ENCODE assay signal across 9 cellular contexts in genomic region chr2:54599914-54600313, GRCh38.
DNase-seq lines count a peak whose midpoint lies in the region; ATAC-seq lines count a peak whose summit lies in the region.
"Had no signal": no experiment of that assay in that cellular context is flagged by ENCODE, and none has a peak within 500 bp of the region (broad histone marks: within the 10 kb centered on the region; RNA-seq: fewer than 3 reads in every experiment).

No MANE protein-coding gene starts in this region.

- peak overlapping the region; percentile 99 for H3K27ac Mint-ChIP-seq in activated naive CD8-positive, alpha-beta T cell
- peak overlapping the region; percentile 61 to 77 for H3K27ac Mint-ChIP-seq in stimulated activated naive CD8-positive, alpha-beta T cell treated with anti-CD3 and anti-CD28 coated beads, Interleukin-15, amount 100 ng/mL, for 72 hours

- DNase-seq in HT1080 (ENCODE audit: low read depth) (peak; percentile 59), islet precursor cell (peak; percentile 37), NCI-H1105 (lab: John Stamatoyannopoulos, UW) (no peak)
- peak in 1 of 2 donors; percentile 38 for DNase-seq in stimulated activated naive CD8-positive, alpha-beta T cell treated with anti-CD3 and anti-CD28 coated beads, Interleukin-15, amount 100 ng/mL, for 72 hours
- DNase-seq: NCI-H510A had no signal

- peak overlapping the region; percentile 4 for H3K4me3 Mint-ChIP-seq in activated naive CD8-positive, alpha-beta T cell
- peak overlapping the region; percentile 7 to 13 for H3K4me3 Mint-ChIP-seq in stimulated activated naive CD8-positive, alpha-beta T cell treated with anti-CD3 and anti-CD28 coated beads, Interleukin-15, amount 100 ng/mL, for 72 hours

- peaks cover 99% of the 10 kb centered on the region for H3K4me1 Mint-ChIP-seq in activated naive CD8-positive, alpha-beta T cell (ENCODE audit: low read depth)
- peaks cover 99% of the 10 kb centered on the region for H3K4me1 Mint-ChIP-seq in stimulated activated naive CD8-positive, alpha-beta T cell treated with anti-CD3 and anti-CD28 coated beads, Interleukin-15, amount 100 ng/mL, for 72 hours

- H3K9me3 Mint-ChIP-seq in activated naive CD8-positive, alpha-beta T cell (ENCODE audit: low read depth) = no peaks in the 10 kb centered on the region
- no peaks in the 10 kb centered on the region for H3K9me3 Mint-ChIP-seq in stimulated activated naive CD8-positive, alpha-beta T cell treated with anti-CD3 and anti-CD28 coated beads, Interleukin-15, amount 100 ng/mL, for 72 hours

- H3K36me3 Mint-ChIP-seq in activated naive CD8-positive, alpha-beta T cell = peaks cover 12% of the 10 kb centered on the region

- no peaks in the 10 kb centered on the region for H3K27me3 Mint-ChIP-seq in activated naive CD8-positive, alpha-beta T cell
- no peaks in the 10 kb centered on the region for H3K27me3 Mint-ChIP-seq in stimulated activated naive CD8-positive, alpha-beta T cell treated with anti-CD3 and anti-CD28 coated beads, Interleukin-15, amount 100 ng/mL, for 72 hours

- peak; percentile 21 for ATAC-seq in stimulated activated naive CD8-positive, alpha-beta T cell treated with anti-CD3 and anti-CD28 coated beads, Interleukin-15, amount 100 ng/mL, for 72 hours
- ATAC-seq in GM18498 (IDR thresholded peaks at IDR 0.05; ENCODE audit: unreplicated experiment) (no peak), HG03159 (IDR thresholded peaks at IDR 0.05; ENCODE audit: unreplicated experiment) (no peak), GM19324 (IDR thresholded peaks at IDR 0.05; ENCODE audit: low FRiP score, unreplicated experiment) (no peak)
